ENCODE assay signal across 12 cellular contexts in the genomic region with DNA sequence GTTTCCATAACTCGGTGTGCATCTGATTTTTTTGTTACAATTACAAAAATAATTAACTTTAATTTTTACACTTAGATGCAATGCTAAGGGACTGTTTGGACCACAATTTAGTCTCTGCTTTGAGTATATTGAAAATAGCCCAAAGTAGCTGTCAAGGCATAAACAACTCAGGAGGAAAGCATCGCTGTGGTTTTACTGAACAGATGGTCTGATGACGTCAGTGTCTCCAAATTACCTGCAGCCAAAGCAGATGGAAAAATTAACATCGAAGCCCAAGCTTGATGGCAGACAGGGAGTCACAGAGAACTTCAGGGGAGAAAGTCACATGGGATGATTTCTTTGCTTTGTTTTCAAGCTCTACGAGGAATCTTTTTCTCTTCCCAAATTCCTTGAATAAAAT.
DNase-seq lines count a peak whose midpoint lies in the region; ATAC-seq and TF ChIP-seq lines count a peak whose summit lies in the region.
"Had no signal": no experiment of that assay in that cellular context is flagged by ENCODE, and none has a peak within 500 bp of the region (broad histone marks: within the 10 kb centered on the region; RNA-seq: fewer than 3 reads in every experiment).

No MANE protein-coding gene starts in this region.

- H3K36me3 ChIP-seq in KOPT-K1 (ENCODE audit: insufficient read depth, low read length), result no peaks in the 10 kb centered on the region

- H3K4me3 Mint-ChIP-seq in WTC11 (no peak overlapping the region), naive B cell (peak overlapping the region in 3 of 8 donors; percentile 11 to 45 (median 45))
- H3K4me3 Mint-ChIP-seq: type B pancreatic cell had no signal

- no peak for TF ChIP-seq CTCF in WTC11 (IDR thresholded peaks at IDR 0.05)

- POLR2A ChIA-PET in WTC11 (lab: Charles Lee), result no interaction called here

- H3K4me1 Mint-ChIP-seq in WTC11 (peaks cover 18% of the 10 kb centered on the region), naive B cell (peaks cover 35 to 45% (median 42%) of the 10 kb centered on the region in 3 donors)

- H3K27ac ChIP-seq in KOPT-K1 (ENCODE audit: low read depth, low read length, poor library complexity, severe bottlenecking), result peak overlapping the region; percentile 5
- H3K27ac ChIP-seq: 22Rv1 had no signal

- ATAC-seq in WTC11, result no peak
- peak; percentile 55 to 65 for ATAC-seq in naive B cell (ENCODE audit: low read depth in 2 of 2)
- ATAC-seq in GM21447 (IDR thresholded peaks at IDR 0.05; ENCODE audit: unreplicated experiment), result no peak

- DNase-seq in DMS53 (lab: John Stamatoyannopoulos, UW), result peak; percentile 13
- DNase-seq in DMS53 treated with DMSO at 0.1 percent for 48 hours (lab: John Stamatoyannopoulos, UW; ENCODE audit: unreplicated experiment), result no peak
- DNase-seq in WTC11 (ENCODE audit: low spot score), result no peak
- peak; percentile 46 for DNase-seq in naive B cell
- DNase-seq in NCI-H1436 (lab: John Stamatoyannopoulos, UW), result no peak
- DNase-seq in stimulated activated CD4-positive, alpha-beta T cell treated with anti-CD3 and anti-CD28 coated beads, Interleukin-4, amount 100 ng/mL, for 1 hour, result no peak
- DNase-seq: central memory CD4-positive, alpha-beta T cell; NCI-H2029 had no signal

- CTCF ChIA-PET in WTC11 (lab: Charles Lee), result interaction anchor here (0.9 kb wide), 1 partner anchor 82 kb away, joined by 3 read pairs; no protein-coding TSS in a partner anchor

- no peaks in the 10 kb centered on the region for H3K9me3 ChIP-seq in KOPT-K1 (ENCODE audit: insufficient read depth, low read length, poor library complexity, severe bottlenecking)

- H3K9me3 Mint-ChIP-seq in WTC11, result peaks cover 43% of the 10 kb centered on the region
- no peaks in the 10 kb centered on the region for H3K9me3 Mint-ChIP-seq in naive B cell
- H3K9me3 Mint-ChIP-seq: type B pancreatic cell had no signal

- H3K27ac Mint-ChIP-seq in WTC11 (no peak overlapping the region), naive B cell (peak overlapping the region in 4 of 6 donors; percentile 83 to 90 (median 86))
- H3K27ac Mint-ChIP-seq: type B pancreatic cell had no signal

- H3K27me3 Mint-ChIP-seq in WTC11 (ENCODE audit: low read depth), result peaks cover 2% of the 10 kb centered on the region; the same call in 1 of the 2 replicates
- no peaks in the 10 kb centered on the region for H3K27me3 Mint-ChIP-seq in naive B cell

- H3K36me3 Mint-ChIP-seq in WTC11 (peaks cover 18% of the 10 kb centered on the region), naive B cell (no peaks in the 10 kb centered on the region)
- H3K36me3 Mint-ChIP-seq: type B pancreatic cell had no signal

TF ChIP-seq in WTC11, 78 proteins besides CTCF, POLR2A, EP300 and RAD21:
- TF ChIP-seq ZBTB21 (CRISPR knock-in tag; IDR thresholded peaks at IDR 0.05; ENCODE audit: borderline replicate concordance) (no peak), HMGA2 (CRISPR knock-in tag; IDR thresholded peaks at IDR 0.05) (no peak), PRDM15 (CRISPR knock-in tag; IDR thresholded peaks at IDR 0.05) (no peak), CBFB (CRISPR knock-in tag; IDR thresholded peaks at IDR 0.05; ENCODE audit: low read depth) (no peak), ZNF317 (CRISPR knock-in tag; IDR thresholded peaks at IDR 0.05; ENCODE audit: borderline replicate concordance, low read depth) (0 out of 2 replicates have a peak, but pooled peaks have one; percentile 12)
- TF ChIP-seq, protein P1, sequence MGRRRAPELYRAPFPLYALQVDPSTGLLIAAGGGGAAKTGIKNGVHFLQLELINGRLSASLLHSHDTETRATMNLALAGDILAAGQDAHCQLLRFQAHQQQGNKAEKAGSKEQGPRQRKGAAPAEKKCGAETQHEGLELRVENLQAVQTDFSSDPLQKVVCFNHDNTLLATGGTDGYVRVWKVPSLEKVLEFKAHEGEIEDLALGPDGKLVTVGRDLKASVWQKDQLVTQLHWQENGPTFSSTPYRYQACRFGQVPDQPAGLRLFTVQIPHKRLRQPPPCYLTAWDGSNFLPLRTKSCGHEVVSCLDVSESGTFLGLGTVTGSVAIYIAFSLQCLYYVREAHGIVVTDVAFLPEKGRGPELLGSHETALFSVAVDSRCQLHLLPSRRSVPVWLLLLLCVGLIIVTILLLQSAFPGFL (CRISPR knock-in tag; IDR thresholded peaks at IDR 0.05; ENCODE audit: borderline replicate concordance), result no peak

Comparison
In these comparisons a context has a peak if more than half of its experiments do, and no peak if none do; other contexts are left out.
1. DNase-seq: peak in DMS53 (single experiment) and naive B cell (single experiment); none in DMS53 treated with DMSO at 0.1 percent for 48 hours (single experiment), WTC11 (single experiment), NCI-H1436 (single experiment) and stimulated activated CD4-positive, alpha-beta T cell treated with anti-CD3 and anti-CD28 coated beads, Interleukin-4, amount 100 ng/mL, for 1 hour (single experiment).
2. ATAC-seq: peak in naive B cell (2 of 2); none in WTC11 (single experiment) and GM21447 (single experiment).